Comparison of ENCODE assay signal across 20 cellular contexts in the genomic region with DNA sequence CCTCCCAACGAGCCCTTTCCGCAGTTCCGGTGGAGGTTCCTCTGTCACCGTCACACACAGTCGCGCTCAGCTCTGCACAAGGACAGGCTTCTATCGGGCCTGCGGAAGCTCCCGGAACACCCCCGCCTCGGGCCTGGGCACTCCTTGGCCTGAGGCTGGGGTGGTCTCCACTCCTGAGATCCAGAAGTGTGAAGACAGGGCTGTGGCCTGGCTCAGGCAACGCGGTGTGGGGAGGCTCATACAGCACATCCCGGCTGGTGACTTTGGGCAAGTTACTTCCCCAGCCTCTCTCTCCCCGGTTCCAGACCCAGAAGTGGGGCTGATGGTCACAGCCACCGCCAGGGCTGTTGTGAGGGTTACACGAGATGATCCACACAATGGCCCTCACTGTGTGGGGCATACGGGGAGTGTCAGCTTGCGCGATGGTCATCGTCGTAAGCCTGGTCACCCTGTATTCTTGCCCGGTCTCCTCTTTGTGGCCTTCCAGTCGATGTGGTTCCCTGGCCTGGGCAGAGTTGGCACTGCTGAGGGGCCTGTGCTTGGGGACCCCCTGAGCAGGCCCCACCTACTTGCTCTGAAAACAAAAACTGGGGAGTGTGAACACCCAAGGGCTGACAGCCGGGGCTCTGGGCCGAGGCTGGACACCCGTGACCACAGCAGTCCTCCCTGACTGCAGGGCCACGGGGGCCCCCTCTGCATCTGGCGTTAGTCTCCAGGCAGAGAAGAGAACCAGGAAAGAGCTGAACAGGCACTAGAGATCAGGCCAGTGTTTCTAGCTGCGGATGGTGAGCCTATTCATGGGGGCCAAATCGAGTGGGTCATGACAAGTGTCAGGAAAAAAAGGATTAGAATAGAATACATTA.
"Had no signal": no experiment of that assay in that cellular context is flagged by ENCODE, and none has a peak within 500 bp of the region (broad histone marks: within the 10 kb centered on the region; RNA-seq: fewer than 3 reads in every experiment).

No MANE protein-coding gene starts in this region.

- H3K27ac Mint-ChIP-seq: dendritic cell treated with granulocyte-macrophage colony-stimulating factor and Interleukin-4, amounts not matched to agents 40 ng/mL and 50 ng/mL, for 4 days; memory B cell; mesothelial cell of epicardium; natural killer cell; progenitor cell of endocrine pancreas; stimulated activated naive CD8-positive, alpha-beta T cell treated with anti-CD3 and anti-CD28 coated beads, Interleukin-15, Interleukin-2, amounts not matched to agents 100 ng/mL and 50 ng/mL, for 24 hours had no signal

- DNase-seq: foreskin melanocyte; head of caudate nucleus; hypothalamus; left ventricle myocardium inferior; natural killer cell; occipital lobe; right cardiac atrium; small intestine; stimulated activated CD4-positive, alpha-beta T cell treated with anti-CD3 and anti-CD28 coated beads, Interleukin-12 subunit alpha, Interleukin-12 subunit beta, amount 100 ng/mL, for 4 hours; tibial artery had no signal

- H3K4me1 Mint-ChIP-seq: memory B cell, natural killer cell had no signal

- H3K27me3 ChIP-seq: pancreas, upper lobe of left lung, vagina had no signal

- H3K9me3 ChIP-seq: left ventricle myocardium inferior, lower lobe of right lung, pancreas, tibial artery, upper lobe of left lung, vagina had no signal

- H3K4me1 ChIP-seq: left ventricle myocardium inferior, lower lobe of right lung, pancreas, tibial artery, upper lobe of left lung, vagina had no signal

- ATAC-seq: lower lobe of right lung, natural killer cell, pancreas, right cardiac atrium had no signal

- H3K4me3 Mint-ChIP-seq: dendritic cell treated with granulocyte-macrophage colony-stimulating factor and Interleukin-4, amounts not matched to agents 40 ng/mL and 50 ng/mL, for 4 days; memory B cell; mesothelial cell of epicardium; natural killer cell; neural crest cell; stimulated activated naive CD8-positive, alpha-beta T cell treated with anti-CD3 and anti-CD28 coated beads, Interleukin-15, Interleukin-2, amounts not matched to agents 100 ng/mL and 50 ng/mL, for 24 hours had no signal

- H3K27ac ChIP-seq: left ventricle myocardium inferior, lower lobe of right lung, pancreas, tibial artery, upper lobe of left lung, vagina had no signal

- H3K9me3 Mint-ChIP-seq: dendritic cell treated with granulocyte-macrophage colony-stimulating factor and Interleukin-4, amounts not matched to agents 40 ng/mL and 50 ng/mL, for 4 days; memory B cell; mesothelial cell of epicardium; natural killer cell; neural crest cell; stimulated activated naive CD8-positive, alpha-beta T cell treated with anti-CD3 and anti-CD28 coated beads, Interleukin-15, Interleukin-2, amounts not matched to agents 100 ng/mL and 50 ng/mL, for 24 hours had no signal

- H3K36me3 ChIP-seq: left ventricle myocardium inferior, lower lobe of right lung, pancreas, tibial artery, upper lobe of left lung, vagina had no signal

- H3K27me3 Mint-ChIP-seq: stimulated activated naive CD8-positive, alpha-beta T cell treated with anti-CD3 and anti-CD28 coated beads, Interleukin-15, Interleukin-2, amounts not matched to agents 100 ng/mL and 50 ng/mL, for 24 hours had no signal

- H3K36me3 Mint-ChIP-seq: memory B cell, mesothelial cell of epicardium, natural killer cell had no signal

- H3K4me3 ChIP-seq: left ventricle myocardium inferior, lower lobe of right lung, pancreas, tibial artery, upper lobe of left lung, vagina had no signal
